11 cellular contexts compared by ENCODE assay signal in genomic region chr10:72164617-72165016, GRCh38. TPM values are rescaled to one million over a fixed set of nuclear protein-coding genes. Genes with fewer than 3 reads are reported as not detected.
A peak's percentile ranks its signal among the peaks of the same experiment; 100 is the strongest.
DNase-seq lines count a peak whose midpoint lies in the region; ATAC-seq and TF ChIP-seq lines count a peak whose summit lies in the region.
"Had no signal": no experiment of that assay in that cellular context is flagged by ENCODE, and none has a peak within 500 bp of the region (broad histone marks: within the 10 kb centered on the region; RNA-seq: fewer than 3 reads in every experiment).

No MANE protein-coding gene starts in this region.

- POLR2A ChIA-PET in naive thymus-derived CD8-positive, alpha-beta T cell (lab: Charles Lee): interaction anchor here (0.5 to 0.6 kb wide), 2 partner anchors 31 to 61 kb away, joined by 3 read pairs; no protein-coding TSS in a partner anchor

- peaks cover 0 to 34% (median 14%) of the 10 kb centered on the region in 3 donors for H3K36me3 Mint-ChIP-seq in naive thymus-derived CD8-positive, alpha-beta T cell
- H3K36me3 Mint-ChIP-seq in osteocyte (ENCODE audit: unreplicated experiment): peaks cover 21% of the 10 kb centered on the region

- no peaks in the 10 kb centered on the region for H3K9me3 Mint-ChIP-seq in naive thymus-derived CD8-positive, alpha-beta T cell
- no peaks in the 10 kb centered on the region for H3K9me3 Mint-ChIP-seq in osteocyte (ENCODE audit: unreplicated experiment)

- in situ Hi-C loops in KBM-7 (cut with MboI; ENCODE audit: low pct_unique_long_range_greater_than_20kb, low sequenced_read_pairs) (no loop called here), GM13977 (cut with MboI; ENCODE audit: low pct_unique_long_range_greater_than_20kb, low sequenced_read_pairs, unreplicated experiment) (no loop called here)

- peaks cover 0 to 12% (median 6%) of the 10 kb centered on the region in 4 donors for H3K4me1 Mint-ChIP-seq in naive thymus-derived CD8-positive, alpha-beta T cell
- H3K4me1 Mint-ChIP-seq in osteocyte (ENCODE audit: unreplicated experiment): peaks cover 9% of the 10 kb centered on the region

- peak; percentile 63 to 80 for ATAC-seq in naive thymus-derived CD8-positive, alpha-beta T cell
- ATAC-seq in GM21447 (IDR thresholded peaks at IDR 0.05; ENCODE audit: unreplicated experiment): no peak

- peak overlapping the region; percentile 46 for H3K27ac ChIP-seq in VCaP
- H3K27ac ChIP-seq: ascending aorta had no signal

- DNase-seq in EH (ENCODE audit: low read depth) (peak; percentile 32), KBM-7 (peak; percentile 46), GM13977 (ENCODE audit: low spot score) (no peak), osteocyte (ENCODE audit: extremely low spot score, unreplicated experiment) (no peak)
- peak in 3 of 10 donors; percentile 20 to 45 (median 40) for DNase-seq in naive thymus-derived CD8-positive, alpha-beta T cell
- no peak for DNase-seq in stimulated activated CD4-positive, alpha-beta T cell treated with anti-CD3 and anti-CD28 coated beads, Interleukin-4, amount 100 ng/mL, for 24 hours
- DNase-seq: activated CD8-positive, alpha-beta memory T cell treated with anti-CD3 and anti-CD28 coated beads for 24 hours; NCI-H446 treated with DMSO at 0.1 percent for 48 hours had no signal

- peak overlapping the region in 1 of 10 donors; percentile 75 for H3K27ac Mint-ChIP-seq in naive thymus-derived CD8-positive, alpha-beta T cell
- H3K27ac Mint-ChIP-seq in osteocyte (ENCODE audit: unreplicated experiment): no peak overlapping the region

- H3K27me3 Mint-ChIP-seq in naive thymus-derived CD8-positive, alpha-beta T cell: no peaks in the 10 kb centered on the region
- H3K27me3 Mint-ChIP-seq in osteocyte (ENCODE audit: unreplicated experiment): no peaks in the 10 kb centered on the region

- TF ChIP-seq CTCF in VCaP (conservative IDR thresholded peaks at IDR 0.05) (no peak), GM13977 (IDR thresholded peaks at IDR 0.05; ENCODE audit: extremely low read depth, insufficient read depth, missing control alignments) (no peak), osteocyte (IDR thresholded peaks at IDR 0.05) (no peak)

- no peak overlapping the region for H3K4me3 Mint-ChIP-seq in naive thymus-derived CD8-positive, alpha-beta T cell
- no peak overlapping the region for H3K4me3 Mint-ChIP-seq in osteocyte (ENCODE audit: unreplicated experiment)

RNA-seq across cellular contexts. Expression of gene ANAPC16, which starts 51.2 kb away (rescaled TPM):
- 100 to 1,000 TPM; 121 to 128 TPM for total RNA-seq in naive thymus-derived CD8-positive, alpha-beta T cell
- polyA plus RNA-seq in naive thymus-derived CD8-positive, alpha-beta T cell: 100 to 1,000 TPM; 419 to 453 (median 444) TPM
- total RNA-seq in osteocyte: 61.7 and 70.3 TPM in 2 replicates

RNA-seq across cellular contexts. Expression of gene ASCC1, which starts 51.5 kb away (rescaled TPM):
- 10 to 100 TPM; 23.8 to 24.7 TPM for total RNA-seq in naive thymus-derived CD8-positive, alpha-beta T cell
- 10 to 100 TPM; 21.2 to 44.4 (median 31.4) TPM for polyA plus RNA-seq in naive thymus-derived CD8-positive, alpha-beta T cell
- 39.1 and 40.6 TPM in 2 replicates for total RNA-seq in osteocyte

Comparison
In these comparisons a context has a peak if more than half of its experiments do, and no peak if none do; other contexts are left out.
1. DNase-seq: peak in EH (single experiment) and KBM-7 (single experiment); none in GM13977 (single experiment), osteocyte (single experiment) and stimulated activated CD4-positive, alpha-beta T cell treated with anti-CD3 and anti-CD28 coated beads, Interleukin-4, amount 100 ng/mL, for 24 hours (single experiment).